Comparison of ENCODE assay signal across 12 cellular contexts in the genomic region with DNA sequence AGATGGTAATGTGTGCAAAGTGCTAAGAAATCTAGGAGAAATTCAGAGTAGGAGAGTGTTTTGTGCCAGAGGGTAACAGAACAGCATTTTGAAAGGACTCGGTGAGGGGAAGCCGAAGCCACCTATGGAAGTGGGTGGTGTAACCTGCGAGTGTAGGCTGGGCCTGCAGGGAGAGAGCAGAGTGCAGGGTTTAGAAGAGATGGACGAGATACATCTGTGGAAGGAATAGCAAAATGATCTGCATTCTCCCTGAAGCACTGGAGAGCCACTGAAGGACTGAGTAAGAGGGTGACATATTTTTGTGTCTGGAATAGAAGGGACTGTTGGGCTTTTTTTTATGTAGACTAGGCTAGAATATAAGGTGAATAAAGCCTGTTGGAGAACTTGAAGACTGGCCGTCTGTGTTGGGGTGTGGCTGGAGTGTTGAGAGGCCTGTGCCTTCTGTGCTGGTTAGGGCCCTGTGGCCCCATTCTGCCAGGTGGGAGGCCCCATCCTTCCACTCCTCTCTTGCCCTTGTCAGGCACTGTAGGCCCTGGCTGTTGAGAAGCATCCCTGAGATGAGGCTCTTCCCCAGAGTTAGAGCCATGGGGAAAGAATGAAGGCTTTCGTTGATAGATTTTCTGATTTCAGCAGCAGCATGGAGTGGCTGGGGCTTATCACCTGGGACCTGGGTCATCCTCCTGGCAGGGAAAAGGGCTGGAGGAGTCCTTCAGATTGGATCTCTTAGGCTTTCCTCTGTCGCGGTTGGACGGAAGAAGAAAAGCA.
DNase-seq lines count a peak whose midpoint lies in the region; ATAC-seq, FAIRE-seq and TF ChIP-seq lines count a peak whose summit lies in the region.
"Had no signal": no experiment of that assay in that cellular context is flagged by ENCODE, and none has a peak within 500 bp of the region (broad histone marks: within the 10 kb centered on the region; RNA-seq: fewer than 3 reads in every experiment).

No MANE protein-coding gene starts in this region.

- FAIRE-seq in urothelium cell line (lab: Jason Lieb, UNC) = peak; percentile 40
- FAIRE-seq: TTC549 had no signal

- H3K79me2 ChIP-seq in parathyroid adenoma = peaks cover 21% of the 10 kb centered on the region

- H3K9ac ChIP-seq in parathyroid adenoma = peak overlapping the region; percentile 29

- DNase-seq in right atrium auricular region (ENCODE audit: low spot score) (no peak), cardiac septum (ENCODE audit: low spot score) (no peak), urothelium cell line (ENCODE audit: low spot score) (no peak), UCSD-AML1 (lab: John Stamatoyannopoulos, UW; ENCODE audit: unreplicated experiment) (no peak)
- DNase-seq in activated T-cell treated with anti-CD3 and anti-CD28 coated beads, Interleukin-2, amount 50 U/mL, for 24 hours = no peak
- DNase-seq: BE2C, NCI-H1436 had no signal

- ATAC-seq in HG02678 (IDR thresholded peaks at IDR 0.05; ENCODE audit: unreplicated experiment) = no peak

- H3K9me3 ChIP-seq in right atrium auricular region (no peaks in the 10 kb centered on the region), esophagus (ENCODE audit: control insufficient read depth in 2 of 2, insufficient read depth in 1 of 2, low read depth in 1 of 2, low read length in 1 of 2) (no peaks in the 10 kb centered on the region), parathyroid adenoma (ENCODE audit: control insufficient read depth, low read length) (no peaks in the 10 kb centered on the region)
- H3K9me3 ChIP-seq: BE2C had no signal

- H3K9me3 Mint-ChIP-seq in activated T-cell treated with anti-CD3 and anti-CD28 coated beads, Interleukin-2, amount 50 U/mL, for 24 hours = no peaks in the 10 kb centered on the region

- H3K27ac Mint-ChIP-seq in activated T-cell treated with anti-CD3 and anti-CD28 coated beads, Interleukin-2, amount 50 U/mL, for 24 hours = no peak overlapping the region
- H3K27ac Mint-ChIP-seq: progenitor cell of endocrine pancreas had no signal

- intact Hi-C loops in cardiac septum (cut with DNase I) = loop anchor here (2.0 to 5.0 kb wide), 3 partner anchors 29 to 101 kb away; no protein-coding TSS in a partner anchor

- H3K4me3 Mint-ChIP-seq in activated T-cell treated with anti-CD3 and anti-CD28 coated beads, Interleukin-2, amount 50 U/mL, for 24 hours = no peak overlapping the region

- no peak for TF ChIP-seq CTCF in right atrium auricular region (IDR thresholded peaks at IDR 0.05)
- no peak for TF ChIP-seq CTCF in parathyroid adenoma (IDR thresholded peaks at IDR 0.05)

- H3K4me3 ChIP-seq in right atrium auricular region = no peak overlapping the region
- H3K4me3 ChIP-seq in esophagus (ENCODE audit: low read depth in 1 of 2, low read length in 2 of 2) = no peak overlapping the region
- H3K4me3 ChIP-seq in parathyroid adenoma (ENCODE audit: low read depth, low read length) = peak overlapping the region; percentile 20

- H3K27me3 ChIP-seq in right atrium auricular region = no peaks in the 10 kb centered on the region
- no peaks in the 10 kb centered on the region for H3K27me3 ChIP-seq in esophagus (ENCODE audit: control insufficient read depth in 1 of 2, insufficient read depth in 2 of 2, low read length in 2 of 2)
- no peaks in the 10 kb centered on the region for H3K27me3 ChIP-seq in parathyroid adenoma (ENCODE audit: control insufficient read depth, insufficient read depth, low read length)

- H3K27me3 Mint-ChIP-seq in activated T-cell treated with anti-CD3 and anti-CD28 coated beads, Interleukin-2, amount 50 U/mL, for 24 hours = no peaks in the 10 kb centered on the region
- H3K27me3 Mint-ChIP-seq: progenitor cell of endocrine pancreas had no signal

- peaks cover 23% of the 10 kb centered on the region for H3K36me3 ChIP-seq in right atrium auricular region
- no peaks in the 10 kb centered on the region for H3K36me3 ChIP-seq in esophagus (ENCODE audit: control insufficient read depth in 2 of 2, insufficient read depth in 2 of 2, low read length in 1 of 2)
- H3K36me3 ChIP-seq in parathyroid adenoma (ENCODE audit: control insufficient read depth, insufficient read depth, low read length) = no peaks in the 10 kb centered on the region
- H3K36me3 ChIP-seq: BE2C had no signal

- no peak overlapping the region for H2AFZ ChIP-seq in parathyroid adenoma

- H3K27ac ChIP-seq in right atrium auricular region = peak overlapping the region; percentile 99
- H3K27ac ChIP-seq in esophagus (ENCODE audit: low read depth in 2 of 2, low read length in 1 of 2) = peak overlapping the region; percentile 89 to 93
- peak overlapping the region; percentile 100 for H3K27ac ChIP-seq in parathyroid adenoma

- H3K4me2 ChIP-seq in parathyroid adenoma (ENCODE audit: low read length) = peak overlapping the region; percentile 45

- peaks cover 2 to 96% of the 10 kb centered on the region in 2 donors for H3K4me1 ChIP-seq in right atrium auricular region
- H3K4me1 ChIP-seq in esophagus (ENCODE audit: control insufficient read depth in 2 of 2, insufficient read depth in 2 of 2, low read length in 1 of 2) = peaks cover 8 to 58% of the 10 kb centered on the region in 2 donors
- H3K4me1 ChIP-seq in parathyroid adenoma = peaks cover 69% of the 10 kb centered on the region

- WGBS in esophagus, 2 donors = 80 to 90% methylated on average over 9 of the region's 9 CpGs

- H3K36me3 Mint-ChIP-seq in activated T-cell treated with anti-CD3 and anti-CD28 coated beads, Interleukin-2, amount 50 U/mL, for 24 hours (ENCODE audit: low read depth) = no peaks in the 10 kb centered on the region

- H3K4me1 Mint-ChIP-seq in activated T-cell treated with anti-CD3 and anti-CD28 coated beads, Interleukin-2, amount 50 U/mL, for 24 hours (ENCODE audit: low read depth) = peaks cover 90% of the 10 kb centered on the region
